In the genomic region with DNA sequence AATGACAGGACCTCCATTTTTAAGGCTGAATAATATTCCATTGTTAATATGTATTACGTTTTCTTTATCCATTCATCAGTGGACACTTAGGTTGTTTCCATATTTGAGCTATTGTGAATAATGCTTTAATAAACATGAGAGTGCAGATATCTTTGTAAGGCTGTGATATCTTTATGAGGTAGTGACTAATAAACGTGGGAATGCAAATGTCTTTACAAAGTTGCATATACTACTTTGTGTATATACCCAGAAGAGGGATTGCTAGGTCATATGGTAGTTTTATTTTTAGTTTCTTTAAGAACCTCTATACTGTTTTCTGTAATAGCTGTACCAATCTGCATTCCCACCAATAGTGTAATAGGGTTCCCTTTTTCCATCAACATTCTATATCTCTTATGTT, we compare ENCODE assay signal across 28 cellular contexts.
"Had no signal": no experiment of that assay in that cellular context is flagged by ENCODE, and none has a peak within 500 bp of the region (broad histone marks: within the 10 kb centered on the region; RNA-seq: fewer than 3 reads in every experiment).

No MANE protein-coding gene starts in this region.

- H3K9me3 ChIP-seq: body of pancreas, gastrocnemius medialis, heart left ventricle had no signal

- H3K36me3 ChIP-seq: gastrocnemius medialis, WERI-Rb-1 had no signal

- ATAC-seq: activated T-cell treated with anti-CD3 and anti-CD28 coated beads, Interleukin-2, amount 50 U/mL, for 72 hours; body of pancreas; esophagus mucosa; foreskin keratinocyte; gastrocnemius medialis; heart left ventricle; T-helper 17 cell had no signal

- H3K4me1 ChIP-seq: body of pancreas, foreskin keratinocyte had no signal

- H3K4me3 ChIP-seq: body of pancreas, gastrocnemius medialis, heart left ventricle had no signal

- H3K27ac ChIP-seq: body of pancreas, foreskin keratinocyte, gastrocnemius medialis, heart left ventricle, WERI-Rb-1 had no signal

- DNase-seq: activated B cell treated with CpG ODN at 0.5 μM for 24 hours; activated CD4-positive, alpha-beta memory T cell treated with anti-CD3 and anti-CD28 coated beads, Interleukin-2, amount 10 ng/mL, durations not matched to agents 7 days and 5 days; activated CD4-positive, alpha-beta T cell treated with anti-CD3 and anti-CD28 coated beads, Interleukin-2, amount 10 ng/mL, durations not matched to agents 24 days and 14 days; activated CD4-positive, alpha-beta T cell treated with anti-CD3 and anti-CD28 coated beads, Interleukin-2, amount 50 U/mL, for 4 hours; activated CD8-positive, alpha-beta memory T cell treated with anti-CD3 and anti-CD28 coated beads, Interleukin-2, amount 50 U/mL, for 48 hours; activated effector memory CD4-positive, alpha-beta T cell treated with Interleukin-2 at 50 U/mL for 16 hours; activated gamma-delta T cell treated with Interleukin-2 at 50 U/mL for 16 hours; activated naive CD4-positive, alpha-beta T cell treated with anti-CD3 and anti-CD28 coated beads, Interleukin-2, amount 50 U/mL, for 16 hours; activated naive CD4-positive, alpha-beta T cell treated with Interleukin-2 at 50 U/mL for 16 hours; activated T-cell treated with anti-CD3 and anti-CD28 coated beads for 4 hours; activated T-cell treated with anti-CD3 and anti-CD28 coated beads, Interleukin-2, amount 50 U/mL, for 24 hours; activated T-cell treated with anti-CD3 and anti-CD28 coated beads, Interleukin-2, amount 50 U/mL, for 72 hours; amygdala; aorta; body of pancreas; caudate nucleus; cortex of kidney; effector memory CD4-positive, alpha-beta T cell; endodermal cell; foreskin keratinocyte; gastrocnemius medialis; glutamatergic neuron; heart left ventricle; T-helper 1 cell; T-helper 17 cell; T1000; WERI-Rb-1 had no signal

- H3K27me3 ChIP-seq: body of pancreas, foreskin keratinocyte, gastrocnemius medialis, heart left ventricle had no signal
